In genomic region chr11:59224419-59224928, GRCh38 we compare ENCODE assay signal across 10 cellular contexts. TPM values are rescaled to one million over a fixed set of nuclear protein-coding genes. Genes with fewer than 3 reads are reported as not detected.
DNase-seq lines count a peak whose midpoint lies in the region; ATAC-seq and TF ChIP-seq lines count a peak whose summit lies in the region.
"Had no signal": no experiment of that assay in that cellular context is flagged by ENCODE, and none has a peak within 500 bp of the region (broad histone marks: within the 10 kb centered on the region; RNA-seq: fewer than 3 reads in every experiment).

No MANE protein-coding gene starts in this region.

- CTCF ChIA-PET in PC-9 (lab: Charles Lee), result no interaction called here

- DNase-seq in HCEC 1CT (peak; percentile 79), PC-9 (no peak), lower lobe of right lung (no peak), progenitor cell of endocrine pancreas (ENCODE audit: low spot score, unreplicated experiment) (no peak), foreskin melanocyte (no peak), MM.1S (no peak), NCI-H2081 (lab: John Stamatoyannopoulos, UW) (no peak)

- POLR2A ChIA-PET in PC-9 (lab: Charles Lee; ENCODE audit: unreplicated experiment), result no interaction called here

- peak overlapping the region in 10 of 11 experiments; percentile 7 to 98 (median 74); a peak in 17 of 22 replicates for H3K27ac ChIP-seq in BLaER1 treated with 17β-estradiol and CSF1 and Interleukin-3, amounts not matched to agents 10 nM and 100 nM
- H3K27ac ChIP-seq in PC-9 (no peak overlapping the region), lower lobe of right lung (peak overlapping the region; percentile 68), MM.1S (ENCODE audit: low read length) (no peak overlapping the region)

- H3F3A ChIP-seq in PC-9 (ENCODE audit: insufficient read depth, low read depth) (0 out of 2 replicates have a peak, but pooled peaks cover 5% of the 10 kb centered on the region), MM.1S (ENCODE audit: insufficient read depth, low read length) (no peaks in the 10 kb centered on the region)

- no peaks in the 10 kb centered on the region for H3K9me3 Mint-ChIP-seq in progenitor cell of endocrine pancreas (ENCODE audit: low read depth)

- BruUV-seq in PC-9 (replicated peaks; lab: Mats Ljungman, UMichigan), result no TSS peak

- H3K9me2 ChIP-seq in PC-9 (ENCODE audit: insufficient read depth) (no peaks in the 10 kb centered on the region), MM.1S (replicated peaks; ENCODE audit: insufficient read depth, low read length) (no peaks in the 10 kb centered on the region)

- H3K4me1 Mint-ChIP-seq in progenitor cell of endocrine pancreas (ENCODE audit: low read depth), result no peaks in the 10 kb centered on the region

- H3K27me3 ChIP-seq in BLaER1 treated with 17β-estradiol and CSF1 and Interleukin-3, amounts not matched to agents 10 nM and 100 nM, result no peaks in the 10 kb centered on the region
- no peaks in the 10 kb centered on the region for H3K27me3 ChIP-seq in PC-9 (ENCODE audit: insufficient read depth, low read depth)
- no peaks in the 10 kb centered on the region for H3K27me3 ChIP-seq in lower lobe of right lung (ENCODE audit: low read depth)
- no peaks in the 10 kb centered on the region for H3K27me3 ChIP-seq in MM.1S (replicated peaks; ENCODE audit: insufficient read depth, low read length)

- H2AFZ ChIP-seq in PC-9, result no peak overlapping the region
- no peak overlapping the region for H2AFZ ChIP-seq in MM.1S (ENCODE audit: low read length)

- no peak for TF ChIP-seq CTCF in PC-9 (conservative IDR thresholded peaks at IDR 0.05)
- TF ChIP-seq CTCF in lower lobe of right lung (IDR thresholded peaks at IDR 0.05), result no peak
- TF ChIP-seq CTCF in progenitor cell of endocrine pancreas (IDR thresholded peaks at IDR 0.05; ENCODE audit: unreplicated experiment), result no peak
- no peak for TF ChIP-seq CTCF in MM.1S (IDR thresholded peaks at IDR 0.05; ENCODE audit: low read length)

- no peaks in the 10 kb centered on the region for H4K20me1 ChIP-seq in BLaER1 treated with 17β-estradiol and CSF1 and Interleukin-3, amounts not matched to agents 10 nM and 100 nM
- H4K20me1 ChIP-seq in PC-9 (ENCODE audit: insufficient read depth) (no peaks in the 10 kb centered on the region), MM.1S (ENCODE audit: insufficient read depth, low read length) (no peaks in the 10 kb centered on the region)

- H3K36me3 Mint-ChIP-seq in progenitor cell of endocrine pancreas (ENCODE audit: insufficient read depth), result no peaks in the 10 kb centered on the region

- peak; percentile 70 for ATAC-seq in lower lobe of right lung

- no peak overlapping the region for H3K27ac Mint-ChIP-seq in progenitor cell of endocrine pancreas

- no peaks in the 10 kb centered on the region for H3K27me3 Mint-ChIP-seq in progenitor cell of endocrine pancreas

- no peak overlapping the region for H3K4me3 ChIP-seq in BLaER1 treated with 17β-estradiol and CSF1 and Interleukin-3, amounts not matched to agents 10 nM and 100 nM
- H3K4me3 ChIP-seq in PC-9, result no peak overlapping the region
- no peak overlapping the region for H3K4me3 ChIP-seq in lower lobe of right lung
- no peak overlapping the region for H3K4me3 ChIP-seq in MM.1S (ENCODE audit: low read length)

- peaks cover 0 to 10% (median 4%) of the 10 kb centered on the region in 11 experiments; a peak in 7 of 22 replicates for H3K9me3 ChIP-seq in BLaER1 treated with 17β-estradiol and CSF1 and Interleukin-3, amounts not matched to agents 10 nM and 100 nM (replicated peaks in 1 of 11)
- no peaks in the 10 kb centered on the region for H3K9me3 ChIP-seq in PC-9 (ENCODE audit: insufficient read depth, low read depth)
- no peaks in the 10 kb centered on the region for H3K9me3 ChIP-seq in lower lobe of right lung
- no peaks in the 10 kb centered on the region for H3K9me3 ChIP-seq in MM.1S (replicated peaks; ENCODE audit: insufficient read depth, low read length)

- no peak overlapping the region for H3K4me3 Mint-ChIP-seq in progenitor cell of endocrine pancreas (ENCODE audit: low read depth)

- intact Hi-C loops in PC-9 (cut with micrococcal nuclease; ENCODE audit: unreplicated experiment), result no loop called here
- intact Hi-C loops in lower lobe of right lung (cut with DNase I), result no loop called here

- peaks cover 20 to 83% (median 41%) of the 10 kb centered on the region in 10 experiments; a peak in 17 of 20 replicates for H3K4me1 ChIP-seq in BLaER1 treated with 17β-estradiol and CSF1 and Interleukin-3, amounts not matched to agents 10 nM and 100 nM
- H3K4me1 ChIP-seq in PC-9 (replicated peaks; ENCODE audit: insufficient read depth), result peaks cover 29% of the 10 kb centered on the region
- peaks cover 45% of the 10 kb centered on the region for H3K4me1 ChIP-seq in lower lobe of right lung
- H3K4me1 ChIP-seq in MM.1S (ENCODE audit: low read length), result peaks cover 4% of the 10 kb centered on the region; the same call in 1 of the 2 replicates

- H3K9ac ChIP-seq in BLaER1 treated with 17β-estradiol and CSF1 and Interleukin-3, amounts not matched to agents 10 nM and 100 nM, result peak overlapping the region in 5 of 11 experiments; percentile 38 to 87 (median 71); a peak in 9 of 22 replicates
- H3K9ac ChIP-seq in MM.1S (ENCODE audit: low read length), result no peak overlapping the region

- H3K36me3 ChIP-seq in BLaER1 treated with 17β-estradiol and CSF1 and Interleukin-3, amounts not matched to agents 10 nM and 100 nM, result no peaks in the 10 kb centered on the region
- no peaks in the 10 kb centered on the region for H3K36me3 ChIP-seq in PC-9 (ENCODE audit: low read depth)
- no peaks in the 10 kb centered on the region for H3K36me3 ChIP-seq in lower lobe of right lung
- no peaks in the 10 kb centered on the region for H3K36me3 ChIP-seq in MM.1S (replicated peaks; ENCODE audit: insufficient read depth, low read length)

- peak overlapping the region; percentile 29 to 86 (median 51) for H3K4me2 ChIP-seq in BLaER1 treated with 17β-estradiol and CSF1 and Interleukin-3, amounts not matched to agents 10 nM and 100 nM
- peak overlapping the region; percentile 37 for H3K4me2 ChIP-seq in PC-9
- H3K4me2 ChIP-seq in MM.1S (ENCODE audit: low read depth, low read length), result no peak overlapping the region

- H3K79me2 ChIP-seq in PC-9 (ENCODE audit: low read depth) (no peaks in the 10 kb centered on the region), MM.1S (ENCODE audit: low read length) (no peaks in the 10 kb centered on the region)

RNA-seq across cellular contexts. Expression of gene MPEG1, which starts 11.7 kb away (rescaled TPM):
- total RNA-seq in PC-9 (2021) (not detected in 2 replicates), lower lobe of right lung (48.9 TPM), progenitor cell of endocrine pancreas (not detected in 2 replicates)
- total RNA-seq: renal cortical epithelial cell, SK-MEL-5 had no signal

RNA-seq across cellular contexts. Expression of gene DTX4, which starts 52.5 kb away (rescaled TPM):
- total RNA-seq in PC-9 (2021) (28.4 and 34.5 TPM in 2 replicates), lower lobe of right lung (51.7 TPM), progenitor cell of endocrine pancreas (54.5 and 61.6 TPM in 2 replicates)

Comparison
In these comparisons a context has a peak if more than half of its experiments do, and no peak if none do; other contexts are left out.
1. H3K27ac ChIP-seq: peak in BLaER1 treated with 17β-estradiol and CSF1 and Interleukin-3, amounts not matched to agents 10 nM and 100 nM (10 of 11) and lower lobe of right lung (single experiment); none in PC-9 (single experiment) and MM.1S (single experiment).
2. RNA of gene MPEG1, which starts 11.7 kb away (total RNA-seq): 48.9 TPM in lower lobe of right lung (single experiment); not detected in PC-9 and not detected in progenitor cell of endocrine pancreas; every median in the first group is over 10 times any median in the second.